In the genomic region with DNA sequence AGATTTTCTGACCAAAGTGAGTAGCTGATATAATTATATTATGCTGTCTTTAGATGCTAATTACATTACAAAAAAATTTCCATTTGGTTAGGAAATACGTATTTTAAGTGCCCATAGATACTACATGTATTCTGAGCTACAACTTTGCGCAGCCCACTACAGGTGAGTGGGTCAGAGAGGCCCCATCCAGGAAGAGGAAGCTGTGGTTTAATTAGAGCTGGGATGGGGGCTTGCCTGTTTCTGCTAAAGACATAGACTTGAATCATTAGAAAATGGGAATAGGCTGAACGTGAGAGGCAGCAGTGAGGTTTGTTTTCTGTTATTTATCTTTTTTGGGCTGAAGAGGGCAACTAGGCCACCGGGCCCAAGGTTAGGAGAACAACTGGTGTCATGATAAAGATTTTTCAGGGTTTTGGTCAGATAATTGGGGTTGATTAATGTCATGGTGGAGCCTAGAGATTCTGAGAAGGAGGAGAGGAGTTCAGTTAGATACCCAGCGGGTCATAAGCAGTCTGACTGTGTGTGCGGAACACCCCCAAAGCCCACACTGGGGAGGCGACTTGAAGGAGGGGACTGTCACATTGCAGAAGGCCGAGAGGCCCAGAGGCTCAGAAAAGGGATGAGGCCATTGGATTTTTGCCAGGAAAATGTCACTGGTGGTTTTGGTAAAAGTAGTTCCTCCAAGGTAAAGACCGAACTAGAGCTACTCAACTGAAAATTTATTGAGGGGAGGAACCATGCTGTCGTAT, we compare ENCODE assay signal across 16 cellular contexts. TPM values are rescaled to one million over a fixed set of nuclear protein-coding genes. Genes with fewer than 3 reads are reported as not detected.
"Had no signal": no experiment of that assay in that cellular context is flagged by ENCODE, and none has a peak within 500 bp of the region (broad histone marks: within the 10 kb centered on the region; RNA-seq: fewer than 3 reads in every experiment).

No MANE protein-coding gene starts in this region.

- H3K4me1 ChIP-seq: gastrocnemius medialis, testis had no signal

- H3K9me3 Mint-ChIP-seq: activated naive CD4-positive, alpha-beta T cell treated with anti-CD3 and anti-CD28 coated beads for 36 hours; activated T-cell treated with anti-CD3 and anti-CD28 coated beads, Interleukin-2, amount 50 U/mL, for 24 hours; activated T-helper 2 cell treated with anti-CD3 and anti-CD28 coated beads, Interferon-gamma antibody, Interleukin-2, Interleukin-4, amounts not matched to agents 10 μg/mL and 5 μg/mL and 100 μg/mL, durations not matched to agents 14 hours and 24 hours and 36 hours; central memory CD8-positive, alpha-beta T cell had no signal

- H3K27ac ChIP-seq: coronary artery, gastrocnemius medialis, left ventricle myocardium inferior, testis had no signal

- H3K4me3 ChIP-seq: coronary artery, gastrocnemius medialis, left ventricle myocardium inferior, testis had no signal

- ATAC-seq: activated CD8-positive, alpha-beta T cell treated with anti-CD3 and anti-CD28 coated beads, Interleukin-2, amount 10 ng/mL, durations not matched to agents 7 days and 5 days; gastrocnemius medialis had no signal

- H3K36me3 ChIP-seq: gastrocnemius medialis, left ventricle myocardium inferior had no signal

- H3K9me3 ChIP-seq: gastrocnemius medialis, left ventricle myocardium inferior, testis had no signal

- H3K4me3 Mint-ChIP-seq: activated CD4-positive, alpha-beta T cell treated with anti-CD3 and anti-CD28 coated beads, Interleukin-2, amount 10 ng/mL, durations not matched to agents 7 days and 5 days; activated CD8-positive, alpha-beta T cell treated with anti-CD3 and anti-CD28 coated beads, Interleukin-2, amount 10 ng/mL, durations not matched to agents 7 days and 5 days; activated naive CD4-positive, alpha-beta T cell treated with anti-CD3 and anti-CD28 coated beads for 36 hours; activated T-cell treated with anti-CD3 and anti-CD28 coated beads, Interleukin-2, amount 50 U/mL, for 24 hours; central memory CD8-positive, alpha-beta T cell; neural crest cell; type B pancreatic cell had no signal

- H3K4me1 Mint-ChIP-seq: neural crest cell had no signal

- H3K27ac Mint-ChIP-seq: activated CD4-positive, alpha-beta T cell treated with anti-CD3 and anti-CD28 coated beads, Interleukin-2, amount 10 ng/mL, durations not matched to agents 7 days and 5 days; activated CD8-positive, alpha-beta T cell treated with anti-CD3 and anti-CD28 coated beads, Interleukin-2, amount 10 ng/mL, durations not matched to agents 7 days and 5 days; activated naive CD4-positive, alpha-beta T cell treated with anti-CD3 and anti-CD28 coated beads for 36 hours; activated T-cell treated with anti-CD3 and anti-CD28 coated beads, Interleukin-2, amount 50 U/mL, for 24 hours; activated T-helper 2 cell treated with anti-CD3 and anti-CD28 coated beads, Interferon-gamma antibody, Interleukin-2, Interleukin-4, amounts not matched to agents 10 μg/mL and 5 μg/mL and 100 μg/mL, durations not matched to agents 14 hours and 24 hours and 36 hours; progenitor cell of endocrine pancreas; type B pancreatic cell had no signal

- H3K27me3 ChIP-seq: testis had no signal

- DNase-seq: activated CD4-positive, alpha-beta T cell treated with anti-CD3 and anti-CD28 coated beads, Interleukin-2, amount 10 ng/mL, durations not matched to agents 7 days and 5 days; activated CD8-positive, alpha-beta T cell treated with anti-CD3 and anti-CD28 coated beads, Interleukin-2, amount 10 ng/mL, durations not matched to agents 7 days and 5 days; activated naive CD4-positive, alpha-beta T cell treated with anti-CD3 and anti-CD28 coated beads for 36 hours; activated T-cell treated with anti-CD3 and anti-CD28 coated beads, Interleukin-2, amount 50 U/mL, for 24 hours; anterior cingulate cortex; left ventricle myocardium inferior; mammary epithelial cell; T1000; testis had no signal

- H3K36me3 Mint-ChIP-seq: type B pancreatic cell had no signal

RNA-seq across cellular contexts. Expression of gene IRF4, which starts 14.6 kb away (rescaled TPM):
- total RNA-seq: mammary epithelial cell, progenitor cell of endocrine pancreas had no signal
